ENCODE assay signal across 9 cellular contexts in genomic region chr9:111994831-111995458, GRCh38.
A peak's percentile ranks its signal among the peaks of the same experiment; 100 is the strongest.
DNase-seq lines count a peak whose midpoint lies in the region; ATAC-seq, FAIRE-seq and TF ChIP-seq lines count a peak whose summit lies in the region.
"Had no signal": no experiment of that assay in that cellular context is flagged by ENCODE, and none has a peak within 500 bp of the region (broad histone marks: within the 10 kb centered on the region; RNA-seq: fewer than 3 reads in every experiment).

No MANE protein-coding gene starts in this region.

- H3K9me3 Mint-ChIP-seq in activated T-helper 2 cell treated with anti-CD3 and anti-CD28 coated beads, Interferon-gamma antibody, Interleukin-2, Interleukin-4, amounts not matched to agents 10 μg/mL and 5 μg/mL and 100 μg/mL, durations not matched to agents 14 hours and 24 hours and 36 hours = peaks cover 8% of the 10 kb centered on the region

- no TSS peak for BruUV-seq in HepG2 (replicated peaks; lab: Mats Ljungman, UMichigan)

- no peaks in the 10 kb centered on the region for H3K36me3 Mint-ChIP-seq in T-helper 17 cell (ENCODE audit: low read depth)
- H3K36me3 Mint-ChIP-seq in activated T-helper 2 cell treated with anti-CD3 and anti-CD28 coated beads, Interferon-gamma antibody, Interleukin-2, Interleukin-4, amounts not matched to agents 10 μg/mL and 5 μg/mL and 100 μg/mL, durations not matched to agents 14 hours and 24 hours and 36 hours (ENCODE audit: low read depth) = no peaks in the 10 kb centered on the region

- intact Hi-C loops in HepG2 (cut with micrococcal nuclease; ENCODE audit: unreplicated experiment) = no loop called here
- intact Hi-C loops in activated T-helper 2 cell treated with anti-CD3 and anti-CD28 coated beads, Interferon-gamma antibody, Interleukin-2, Interleukin-4, amounts not matched to agents 10 μg/mL and 5 μg/mL and 100 μg/mL, durations not matched to agents 14 hours and 24 hours and 36 hours (cut with micrococcal nuclease) = loop anchor here (1.0 to 2.0 kb wide), 3 partner anchors 42 to 98 kb away; partner anchors contain the start of gene UGCG

- no peak for TF ChIP-seq RAD21 in HepG2 (CRISPR knock-in tag; IDR thresholded peaks at IDR 0.05)

- no peaks in the 10 kb centered on the region for H3K36me3 ChIP-seq in HepG2 (replicated peaks in 1 of 2; ENCODE audit: control insufficient read depth in 1 of 2, insufficient read depth in 2 of 2, low read length in 2 of 2)

- peaks cover 23% of the 10 kb centered on the region for H3K4me1 ChIP-seq in HepG2 (ENCODE audit: insufficient read depth, low read length)

- peak; percentile 45 for ATAC-seq in GM18858 (IDR thresholded peaks at IDR 0.05; ENCODE audit: unreplicated experiment)
- peak; percentile 54 for ATAC-seq in GM21619 (IDR thresholded peaks at IDR 0.05; ENCODE audit: unreplicated experiment)
- no peak for ATAC-seq in T-helper 17 cell
- ATAC-seq in HepG2 = no peak

- H2AFZ ChIP-seq in HepG2 (ENCODE audit: low read length) = no peak overlapping the region

- CTCF ChIA-PET in HepG2 (lab: Yijun Ruan, JAX; ENCODE audit: low intra/inter-chr PET ratio, low total read pairs) = no interaction called here

- no peak for TF ChIP-seq POLR2A in HepG2 (IDR thresholded peaks at IDR 0.05; ENCODE audit: insufficient read depth in 1 of 2, low read depth in 2 of 2, low read length in 2 of 2)

- H3K27ac ChIP-seq in HepG2 (ENCODE audit: extremely low read length, insufficient read depth, low read length) = no peak overlapping the region

- TF ChIP-seq EP300 in HepG2 (IDR thresholded peaks at IDR 0.05; ENCODE audit: low read depth in 2 of 2, low read length in 2 of 2) (no peak), HepG2 (CRISPR knock-in tag; IDR thresholded peaks at IDR 0.05; ENCODE audit: borderline replicate concordance) (no peak)

- H3K4me3 Mint-ChIP-seq in T-helper 17 cell = peak overlapping the region; percentile 10
- H3K4me3 Mint-ChIP-seq in activated T-helper 2 cell treated with anti-CD3 and anti-CD28 coated beads, Interferon-gamma antibody, Interleukin-2, Interleukin-4, amounts not matched to agents 10 μg/mL and 5 μg/mL and 100 μg/mL, durations not matched to agents 14 hours and 24 hours and 36 hours (ENCODE audit: low read depth) = no peak overlapping the region

- H3K79me2 ChIP-seq in HepG2 (ENCODE audit: insufficient read depth, low read length) = no peaks in the 10 kb centered on the region

- 51% methylated on average over 10 of the region's 10 CpGs for WGBS in HepG2 (ENCODE audit: low lambda C conversion rate)

- H4K20me1 ChIP-seq in HepG2 (ENCODE audit: insufficient read depth, low read length) = no peaks in the 10 kb centered on the region

- H3K4me2 ChIP-seq in HepG2 (ENCODE audit: low read depth, low read length) = no peak overlapping the region

- H3K4me3 ChIP-seq in HepG2 (replicated peaks in 1 of 3; ENCODE audit: insufficient read depth in 1 of 3, low read depth in 2 of 3, low read length in 3 of 3) = no peak overlapping the region

- H3K27me3 Mint-ChIP-seq in T-helper 17 cell = no peaks in the 10 kb centered on the region
- H3K27me3 Mint-ChIP-seq in activated T-helper 2 cell treated with anti-CD3 and anti-CD28 coated beads, Interferon-gamma antibody, Interleukin-2, Interleukin-4, amounts not matched to agents 10 μg/mL and 5 μg/mL and 100 μg/mL, durations not matched to agents 14 hours and 24 hours and 36 hours (ENCODE audit: low read depth) = peaks cover 23% of the 10 kb centered on the region

- no peak for TF ChIP-seq CTCF in HepG2 (CRISPR knock-in tag; IDR thresholded peaks at IDR 0.05)

- no peak overlapping the region for H3K9ac ChIP-seq in HepG2 (ENCODE audit: insufficient read depth, low read depth, low read length)

- peaks cover 0 to 1% of the 10 kb centered on the region in 2 experiments; a peak in 1 of 5 replicates for H3K27me3 ChIP-seq in HepG2 (ENCODE audit: control insufficient read depth in 1 of 2, insufficient read depth in 2 of 2, low read length in 2 of 2)

- peak; percentile 42 for FAIRE-seq in HepG2 (lab: Jason Lieb, UNC)

- DNase-seq in T-helper 17 cell (no peak), HepG2 (ENCODE audit: low spot score) (no peak), NCI-H748 (lab: John Stamatoyannopoulos, UW; ENCODE audit: unreplicated experiment) (no peak), NCI-H1417 (lab: John Stamatoyannopoulos, UW) (no peak), T-helper 9 cell (no peak)
- DNase-seq in activated T-helper 2 cell treated with anti-CD3 and anti-CD28 coated beads, Interferon-gamma antibody, Interleukin-2, Interleukin-4, amounts not matched to agents 10 μg/mL and 5 μg/mL and 100 μg/mL, durations not matched to agents 14 hours and 24 hours and 36 hours (ENCODE audit: low spot score) = no peak
- DNase-seq: NCI-H2171 treated with DMSO at 0.1 percent for 48 hours had no signal

- POLR2A ChIA-PET in HepG2 (lab: Yijun Ruan, JAX) = no interaction called here

- in situ Hi-C loops in HepG2 (cut with HindIII; ENCODE audit: extremely low pct_ligation_motif_present, low pct_unique_long_range_greater_than_20kb) = no loop called here

- peaks cover 16% of the 10 kb centered on the region for H3K4me1 Mint-ChIP-seq in T-helper 17 cell
- H3K4me1 Mint-ChIP-seq in activated T-helper 2 cell treated with anti-CD3 and anti-CD28 coated beads, Interferon-gamma antibody, Interleukin-2, Interleukin-4, amounts not matched to agents 10 μg/mL and 5 μg/mL and 100 μg/mL, durations not matched to agents 14 hours and 24 hours and 36 hours (ENCODE audit: low read depth) = peaks cover 18% of the 10 kb centered on the region

- peak overlapping the region; percentile 44 for H3K27ac Mint-ChIP-seq in T-helper 17 cell
- H3K27ac Mint-ChIP-seq in activated T-helper 2 cell treated with anti-CD3 and anti-CD28 coated beads, Interferon-gamma antibody, Interleukin-2, Interleukin-4, amounts not matched to agents 10 μg/mL and 5 μg/mL and 100 μg/mL, durations not matched to agents 14 hours and 24 hours and 36 hours = no peak overlapping the region

- H3K9me3 ChIP-seq in T-helper 17 cell (ENCODE audit: control insufficient read depth, low read length, poor library complexity, severe bottlenecking) (no peaks in the 10 kb centered on the region), HepG2 (ENCODE audit: low read length) (no peaks in the 10 kb centered on the region)

TF ChIP-seq in HepG2, 621 proteins besides CTCF, POLR2A, EP300 and RAD21:
- TF ChIP-seq, protein P1, sequence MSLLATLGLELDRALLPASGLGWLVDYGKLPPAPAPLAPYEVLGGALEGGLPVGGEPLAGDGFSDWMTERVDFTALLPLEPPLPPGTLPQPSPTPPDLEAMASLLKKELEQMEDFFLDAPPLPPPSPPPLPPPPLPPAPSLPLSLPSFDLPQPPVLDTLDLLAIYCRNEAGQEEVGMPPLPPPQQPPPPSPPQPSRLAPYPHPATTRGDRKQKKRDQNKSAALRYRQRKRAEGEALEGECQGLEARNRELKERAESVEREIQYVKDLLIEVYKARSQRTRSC (CRISPR knock-in tag; IDR thresholded peaks at IDR 0.05; ENCODE audit: low read depth) = no peak
- TF ChIP-seq TSC22D2 (CRISPR knock-in tag; IDR thresholded peaks at IDR 0.05; ENCODE audit: borderline replicate concordance) (no peak), ZNF496 (CRISPR knock-in tag; IDR thresholded peaks at IDR 0.05; ENCODE audit: insufficient replicate concordance) (no peak), FOXA1 (IDR thresholded peaks at IDR 0.05) (no peak), FOXA1 (CRISPR knock-in tag; IDR thresholded peaks at IDR 0.05) (no peak), ZNF788 (CRISPR knock-in tag; IDR thresholded peaks at IDR 0.05; ENCODE audit: borderline replicate concordance) (no peak), ZFP36L2 (CRISPR knock-in tag; IDR thresholded peaks at IDR 0.05) (no peak), ZFP36L1 (CRISPR knock-in tag; IDR thresholded peaks at IDR 0.05) (no peak), PRDM10 (CRISPR knock-in tag; IDR thresholded peaks at IDR 0.05; ENCODE audit: low read depth) (no peak), ZNF230 (CRISPR knock-in tag; IDR thresholded peaks at IDR 0.05) (no peak), HOXA9 (CRISPR knock-in tag; IDR thresholded peaks at IDR 0.05; ENCODE audit: borderline replicate concordance) (no peak), HNF1B (CRISPR knock-in tag; IDR thresholded peaks at IDR 0.05) (no peak)

Comparison
In these comparisons a context has a peak if more than half of its experiments do, and no peak if none do; other contexts are left out.
1. ATAC-seq: peak in GM18858 (single experiment) and GM21619 (single experiment); none in T-helper 17 cell (single experiment) and HepG2 (single experiment).